ENCODE assay signal across 19 cellular contexts in genomic region chr11:45362636-45363035, GRCh38.
"Had no signal": no experiment of that assay in that cellular context is flagged by ENCODE, and none has a peak within 500 bp of the region (broad histone marks: within the 10 kb centered on the region; RNA-seq: fewer than 3 reads in every experiment).

No MANE protein-coding gene starts in this region.

- H3K4me1 ChIP-seq: esophagus muscularis mucosa, gastrocnemius medialis, heart right ventricle, transverse colon had no signal

- H3K27ac ChIP-seq: epithelial cell of prostate, esophagus muscularis mucosa, gastrocnemius medialis, heart right ventricle, testis, transverse colon had no signal

- H3K4me3 Mint-ChIP-seq: dendritic cell treated with granulocyte-macrophage colony-stimulating factor and Interleukin-4, amounts not matched to agents 40 ng/mL and 50 ng/mL, for 4 days; effector memory CD8-positive, alpha-beta T cell; naive thymus-derived CD4-positive, alpha-beta T cell; nephron progenitor cell; stimulated activated naive B cell treated with anti-CD40 and anti-IgM and Interleukin-4, amounts not matched to agents 10 μg/mL and 1 μg/mL and 100 μg/mL, for 72 hours; stimulated activated naive CD8-positive, alpha-beta T cell treated with anti-CD3 and anti-CD28 coated beads, Interleukin-15, amount 100 ng/mL, for 72 hours had no signal

- H3K27me3 ChIP-seq: gastrocnemius medialis, spleen, testis, transverse colon had no signal

- H3K4me1 Mint-ChIP-seq: stimulated activated naive B cell treated with anti-CD40 and anti-IgM and Interleukin-4, amounts not matched to agents 10 μg/mL and 1 μg/mL and 100 μg/mL, for 72 hours; stimulated activated naive CD8-positive, alpha-beta T cell treated with anti-CD3 and anti-CD28 coated beads, Interleukin-15, amount 100 ng/mL, for 72 hours had no signal

- H3K9me3 Mint-ChIP-seq: dendritic cell treated with granulocyte-macrophage colony-stimulating factor and Interleukin-4, amounts not matched to agents 40 ng/mL and 50 ng/mL, for 4 days; effector memory CD8-positive, alpha-beta T cell; naive thymus-derived CD4-positive, alpha-beta T cell; nephron progenitor cell; stimulated activated naive B cell treated with anti-CD40 and anti-IgM and Interleukin-4, amounts not matched to agents 10 μg/mL and 1 μg/mL and 100 μg/mL, for 72 hours; stimulated activated naive CD8-positive, alpha-beta T cell treated with anti-CD3 and anti-CD28 coated beads, Interleukin-15, amount 100 ng/mL, for 72 hours had no signal

- H3K36me3 ChIP-seq: esophagus muscularis mucosa, gastrocnemius medialis, heart right ventricle, spleen, transverse colon had no signal

- DNase-seq: effector memory CD8-positive, alpha-beta T cell; gastrocnemius medialis; heart right ventricle; hypothalamus; mammary epithelial cell; naive thymus-derived CD4-positive, alpha-beta T cell; nephron progenitor cell; spleen; stimulated activated CD4-positive, alpha-beta T cell treated with anti-CD3 and anti-CD28 coated beads, Interleukin-2, amount 100 ng/mL, for 24 hours; stimulated activated CD4-positive, alpha-beta T cell treated with anti-CD3 and anti-CD28 coated beads, Interleukin-4, amount 100 ng/mL, for 4 hours; stimulated activated naive B cell treated with anti-CD40 and anti-IgM and Interleukin-4, amounts not matched to agents 10 μg/mL and 1 μg/mL and 100 μg/mL, for 72 hours; stimulated activated naive CD8-positive, alpha-beta T cell treated with anti-CD3 and anti-CD28 coated beads, Interleukin-15, amount 100 ng/mL, for 72 hours; testis; transverse colon had no signal

- H3K27ac Mint-ChIP-seq: dendritic cell treated with granulocyte-macrophage colony-stimulating factor and Interleukin-4, amounts not matched to agents 40 ng/mL and 50 ng/mL, for 4 days; effector memory CD8-positive, alpha-beta T cell; naive thymus-derived CD4-positive, alpha-beta T cell; nephron progenitor cell; stimulated activated naive B cell treated with anti-CD40 and anti-IgM and Interleukin-4, amounts not matched to agents 10 μg/mL and 1 μg/mL and 100 μg/mL, for 72 hours; stimulated activated naive CD8-positive, alpha-beta T cell treated with anti-CD3 and anti-CD28 coated beads, Interleukin-15, amount 100 ng/mL, for 72 hours had no signal

- ATAC-seq: effector memory CD8-positive, alpha-beta T cell; gastrocnemius medialis; heart right ventricle; left lobe of liver; naive thymus-derived CD4-positive, alpha-beta T cell; sciatic nerve; stimulated activated naive B cell treated with anti-CD40 and anti-IgM and Interleukin-4, amounts not matched to agents 10 μg/mL and 1 μg/mL and 100 μg/mL, for 72 hours; stimulated activated naive CD8-positive, alpha-beta T cell treated with anti-CD3 and anti-CD28 coated beads, Interleukin-15, amount 100 ng/mL, for 72 hours had no signal

- H3K9me3 ChIP-seq: esophagus muscularis mucosa, gastrocnemius medialis, heart right ventricle, spleen, testis, transverse colon had no signal

- H3K4me3 ChIP-seq: esophagus muscularis mucosa, gastrocnemius medialis, heart right ventricle, spleen, testis, transverse colon had no signal
